Comparison of ENCODE assay signal across 8 cellular contexts in genomic region chr5:56816546-56817081, GRCh38. TPM values are rescaled to one million over a fixed set of nuclear protein-coding genes. Genes with fewer than 3 reads are reported as not detected.
DNase-seq lines count a peak whose midpoint lies in the region; ATAC-seq and TF ChIP-seq lines count a peak whose summit lies in the region.

No MANE protein-coding gene starts in this region.

- TF ChIP-seq CTCF in Caco-2 (IDR thresholded peaks at IDR 0.05; ENCODE audit: insufficient read depth in 1 of 2, low read depth in 1 of 2, low read length in 1 of 2, severe bottlenecking in 1 of 2, unreplicated experiment in 1 of 2) (no peak), ovary (IDR thresholded peaks at IDR 0.05) (no peak)

- H3K36me3 Mint-ChIP-seq in Caco-2 (ENCODE audit: insufficient read depth, unreplicated experiment) = peaks cover 15% of the 10 kb centered on the region
- peaks cover 2% of the 10 kb centered on the region for H3K36me3 Mint-ChIP-seq in activated naive CD4-positive, alpha-beta T cell treated with anti-CD3 and anti-CD28 coated beads, Interleukin-2, amount 50 U/mL, for 24 hours

- no peak for TF ChIP-seq POLR2A in ovary (IDR thresholded peaks at IDR 0.05)

- no TSS peak for BruUV-seq in Caco-2 (replicated peaks; lab: Mats Ljungman, UMichigan)

- intact Hi-C loops in Caco-2 (cut with micrococcal nuclease; ENCODE audit: unreplicated experiment) = loop anchor here (5.0 kb wide), 1 partner anchor 334 kb away; no protein-coding TSS in a partner anchor
- intact Hi-C loops in head of caudate nucleus (cut with DNase I) = loop anchor here (10.0 kb wide), 3 partner anchors 162 to 358 kb away; partner anchors contain the start of gene GPBP1
- intact Hi-C loops in ovary (cut with DNase I) = loop anchor here in 2 of 4 donors (5.0 to 10.0 kb wide), 2 partner anchors 332 to 459 kb away; no protein-coding TSS in a partner anchor

- no peak for TF ChIP-seq EP300 in ovary (IDR thresholded peaks at IDR 0.05)

- H3K9me3 ChIP-seq in Caco-2 = no peaks in the 10 kb centered on the region
- no peaks in the 10 kb centered on the region for H3K9me3 ChIP-seq in SJCRH30 (replicated peaks)
- H3K9me3 ChIP-seq in ovary = no peaks in the 10 kb centered on the region

- peak overlapping the region; percentile 12; the same call in 1 of the 2 replicates for H3K27ac ChIP-seq in SJCRH30
- peak overlapping the region; percentile 76 to 90 for H3K27ac ChIP-seq in ovary

- 0% methylated on average over 43 of the region's 43 CpGs for WGBS in ovary, 3 donors

- no peaks in the 10 kb centered on the region for H3K27me3 Mint-ChIP-seq in Caco-2 (ENCODE audit: insufficient read depth, unreplicated experiment)
- H3K27me3 Mint-ChIP-seq in activated naive CD4-positive, alpha-beta T cell treated with anti-CD3 and anti-CD28 coated beads, Interleukin-2, amount 50 U/mL, for 24 hours = no peaks in the 10 kb centered on the region

- H3K27ac Mint-ChIP-seq in Caco-2 (ENCODE audit: unreplicated experiment) = peak overlapping the region; percentile 73
- H3K27ac Mint-ChIP-seq in activated naive CD4-positive, alpha-beta T cell treated with anti-CD3 and anti-CD28 coated beads, Interleukin-2, amount 50 U/mL, for 24 hours = peak overlapping the region; percentile 82

- CTCF ChIA-PET in Caco-2 (lab: Charles Lee) = no interaction called here

- H3K36me3 ChIP-seq in Caco-2 (ENCODE audit: control insufficient read depth, insufficient read depth, low read length) (no peaks in the 10 kb centered on the region), SJCRH30 (no peaks in the 10 kb centered on the region), ovary (no peaks in the 10 kb centered on the region)

- peaks cover 30% of the 10 kb centered on the region for H3K4me1 Mint-ChIP-seq in Caco-2 (ENCODE audit: low read depth, unreplicated experiment)
- H3K4me1 Mint-ChIP-seq in activated naive CD4-positive, alpha-beta T cell treated with anti-CD3 and anti-CD28 coated beads, Interleukin-2, amount 50 U/mL, for 24 hours = peaks cover 39% of the 10 kb centered on the region

- POLR2A ChIA-PET in Caco-2 (lab: Charles Lee) = no interaction called here

- peak; percentile 36 for ATAC-seq in GM19372 (IDR thresholded peaks at IDR 0.05; ENCODE audit: low read depth, unreplicated experiment)
- peak; percentile 35 for ATAC-seq in HG03442 (IDR thresholded peaks at IDR 0.05; ENCODE audit: unreplicated experiment)

- no peaks in the 10 kb centered on the region for H3K9me3 Mint-ChIP-seq in Caco-2 (ENCODE audit: unreplicated experiment)
- H3K9me3 Mint-ChIP-seq in activated naive CD4-positive, alpha-beta T cell treated with anti-CD3 and anti-CD28 coated beads, Interleukin-2, amount 50 U/mL, for 24 hours = no peaks in the 10 kb centered on the region

- H3K27me3 ChIP-seq in Caco-2 (replicated peaks; ENCODE audit: control insufficient read depth, insufficient read depth, low read length) (no peaks in the 10 kb centered on the region), SJCRH30 (no peaks in the 10 kb centered on the region), ovary (no peaks in the 10 kb centered on the region)

- peak overlapping the region; percentile 97 for H3K4me3 Mint-ChIP-seq in Caco-2 (ENCODE audit: unreplicated experiment)
- H3K4me3 Mint-ChIP-seq in activated naive CD4-positive, alpha-beta T cell treated with anti-CD3 and anti-CD28 coated beads, Interleukin-2, amount 50 U/mL, for 24 hours = peak overlapping the region; percentile 85

- H3K4me1 ChIP-seq in Caco-2 = peaks cover 41% of the 10 kb centered on the region
- no peaks in the 10 kb centered on the region for H3K4me1 ChIP-seq in SJCRH30
- H3K4me1 ChIP-seq in ovary (ENCODE audit: insufficient read depth) = peaks cover 3% of the 10 kb centered on the region

- H3K4me3 ChIP-seq in Caco-2 (ENCODE audit: low read depth, low read length) = peak overlapping the region; percentile 92
- peak overlapping the region; percentile 77 for H3K4me3 ChIP-seq in SJCRH30
- H3K4me3 ChIP-seq in ovary = peak overlapping the region; percentile 81

- peak; percentile 61 to 66 for DNase-seq in Caco-2
- DNase-seq in SJCRH30 = peak; percentile 53 to 70
- peak in 39 of 42 donors; percentile 15 to 78 (median 54) for DNase-seq in head of caudate nucleus
- peak; percentile 28 to 56 (median 40) for DNase-seq in ovary
- no peak for DNase-seq in ureter (ENCODE audit: low spot score)

RNA-seq across cellular contexts. Expression of gene MAP3K1, which starts 1.3 kb away (rescaled TPM):
- total RNA-seq in Caco-2 (2022) (46.0 and 47.0 TPM in 2 replicates), ovary (10 to 100 TPM; 15.7 to 29.8 (median 21.7) TPM), ureter (26.7 TPM)
- 11.3 and 11.4 TPM in 2 replicates for total RNA-seq in SJCRH30 (2014; rRNA removed; shearing (Covaris generic))
- polyA plus RNA-seq in ovary = 10 to 100 TPM in 1 of 2 donors, 1 to 10 TPM in 1; 5.4 to 12.2 TPM
